Comparison of ENCODE assay signal across 19 cellular contexts in genomic region chr21:34596561-34597271, GRCh38. TPM values are rescaled to one million over a fixed set of nuclear protein-coding genes. Genes with fewer than 3 reads are reported as not detected.
DNase-seq lines count a peak whose midpoint lies in the region; ATAC-seq and TF ChIP-seq lines count a peak whose summit lies in the region.
"Had no signal": no experiment of that assay in that cellular context is flagged by ENCODE, and none has a peak within 500 bp of the region (broad histone marks: within the 10 kb centered on the region; RNA-seq: fewer than 3 reads in every experiment).

No MANE protein-coding gene starts in this region.

- ATAC-seq in mucosa of descending colon (peak; percentile 70), HG03139 (IDR thresholded peaks at IDR 0.05; ENCODE audit: unreplicated experiment) (no peak)
- ATAC-seq: GM23338 had no signal

- H3K36me3 Mint-ChIP-seq in type B pancreatic cell = peaks cover 3% of the 10 kb centered on the region

- no peaks in the 10 kb centered on the region for H3K9me3 Mint-ChIP-seq in type B pancreatic cell
- H3K9me3 Mint-ChIP-seq: GM23338 had no signal

- no peaks in the 10 kb centered on the region for H3K27me3 ChIP-seq in duodenal mucosa (ENCODE audit: control insufficient read depth in 1 of 2, insufficient read depth in 2 of 2, low read length in 2 of 2)

- peak overlapping the region; percentile 80 for H3K27ac ChIP-seq in duodenal mucosa (ENCODE audit: low read depth, low read length)
- H3K27ac ChIP-seq: 22Rv1, C4-2B had no signal

- peaks cover 5% of the 10 kb centered on the region for H3K4me1 Mint-ChIP-seq in type B pancreatic cell (ENCODE audit: unreplicated experiment)

- H3K27ac Mint-ChIP-seq in type B pancreatic cell = peak overlapping the region; percentile 76
- H3K27ac Mint-ChIP-seq: GM23338 had no signal

- TF ChIP-seq CTCF in mucosa of descending colon (IDR thresholded peaks at IDR 0.05) (no peak), type B pancreatic cell (conservative IDR thresholded peaks at IDR 0.05) (no peak)

- DNase-seq in DMS153 (lab: John Stamatoyannopoulos, UW) (peak; percentile 17), DMS153 treated with DMSO at 0.1 percent for 48 hours (lab: John Stamatoyannopoulos, UW; ENCODE audit: unreplicated experiment) (no peak), mucosa of descending colon (peak in 1 of 3 donors; percentile 43), type B pancreatic cell (ENCODE audit: extremely low spot score, unreplicated experiment) (no peak), NK-92 (lab: John Stamatoyannopoulos, UW; ENCODE audit: unreplicated experiment) (no peak)
- DNase-seq in stimulated activated CD4-positive, alpha-beta T cell treated with anti-CD3 and anti-CD28 coated beads, Interleukin-15, amount 100 ng/mL, for 24 hours = no peak
- DNase-seq: AML-193; GDM1; HCEC 1CT; NCI-H1105; NCI-H2081 treated with DMSO at 0.1 percent for 48 hours; NCI-H510A treated with DMSO at 0.1 percent for 48 hours; NK-92 treated with Interleukin-12 subunit alpha and Interleukin-12 subunit beta, amount 100 ng/mL, for 24 hours; Right ventricle myocardium superior had no signal

- H3K9me3 ChIP-seq in duodenal mucosa (ENCODE audit: control insufficient read depth in 1 of 2, low read length in 2 of 2) (no peaks in the 10 kb centered on the region), mucosa of descending colon (no peaks in the 10 kb centered on the region)

- intact Hi-C loops in mucosa of descending colon (cut with DNase I, micrococcal nuclease) = no loop called here

- H3K27me3 Mint-ChIP-seq in type B pancreatic cell = no peaks in the 10 kb centered on the region

- peak overlapping the region in 1 of 2 donors; percentile 48 for H3K9ac ChIP-seq in duodenal mucosa (ENCODE audit: low read depth in 1 of 2, low read length in 2 of 2)

- H3K4me3 Mint-ChIP-seq in type B pancreatic cell = no peak overlapping the region
- H3K4me3 Mint-ChIP-seq: GM23338 had no signal

- H3K4me1 ChIP-seq in duodenal mucosa (ENCODE audit: control insufficient read depth in 1 of 2, insufficient read depth in 2 of 2, low read length in 2 of 2) (peaks cover 60 to 78% of the 10 kb centered on the region in 2 donors), mucosa of descending colon (ENCODE audit: low read depth) (peaks cover 32% of the 10 kb centered on the region)

- H3K4me3 ChIP-seq in duodenal mucosa (ENCODE audit: low read depth in 1 of 2, low read length in 2 of 2) (no peak overlapping the region), mucosa of descending colon (no peak overlapping the region)
- H3K4me3 ChIP-seq: GM23338 had no signal

- no peaks in the 10 kb centered on the region for H3K36me3 ChIP-seq in duodenal mucosa (ENCODE audit: control insufficient read depth in 1 of 2, insufficient read depth in 2 of 2, low read length in 2 of 2)
- no peaks in the 10 kb centered on the region for H3K36me3 ChIP-seq in mucosa of descending colon (ENCODE audit: low read depth)

RNA-seq across cellular contexts. Expression of gene RCAN1, which starts 18.2 kb away (rescaled TPM):
- total RNA-seq in mucosa of descending colon (10 to 100 TPM; 44.4 to 55.2 (median 50.7) TPM), type B pancreatic cell (ENCODE audit: low replicate concordance) (13.4 and 16.5 TPM in 2 replicates)
